8 cellular contexts compared by ENCODE assay signal in genomic region chr9:3528466-3528865, GRCh38. TPM values are rescaled to one million over a fixed set of nuclear protein-coding genes. Genes with fewer than 3 reads are reported as not detected.
DNase-seq lines count a peak whose midpoint lies in the region; ATAC-seq and TF ChIP-seq lines count a peak whose summit lies in the region.

No MANE protein-coding gene starts in this region.

- ATAC-seq in GM18502 (IDR thresholded peaks at IDR 0.05; ENCODE audit: poor library complexity, unreplicated experiment): peak; percentile 19
- ATAC-seq in activated T-cell treated with anti-CD3 and anti-CD28 coated beads, Interleukin-2, amount 50 U/mL, for 4 hours: peak; percentile 25 to 30
- no peak for ATAC-seq in GM21360 (IDR thresholded peaks at IDR 0.05; ENCODE audit: unreplicated experiment)
- ATAC-seq in HG03159 (IDR thresholded peaks at IDR 0.05; ENCODE audit: unreplicated experiment): no peak
- ATAC-seq in HG02840 (IDR thresholded peaks at IDR 0.05; ENCODE audit: low FRiP score, unreplicated experiment): no peak

- peak overlapping the region; percentile 69 for H3K4me3 Mint-ChIP-seq in activated T-cell treated with anti-CD3 and anti-CD28 coated beads, Interleukin-2, amount 50 U/mL, for 4 hours

- DNase-seq in NOMO-1 treated with DMSO at 0.1 percent for 48 hours (lab: John Stamatoyannopoulos, UW; ENCODE audit: unreplicated experiment) (peak; percentile 19), COLO668 (lab: John Stamatoyannopoulos, UW; ENCODE audit: unreplicated experiment) (no peak)
- peak; percentile 40 for DNase-seq in activated T-cell treated with anti-CD3 and anti-CD28 coated beads, Interleukin-2, amount 50 U/mL, for 4 hours

- H3K4me1 Mint-ChIP-seq in activated T-cell treated with anti-CD3 and anti-CD28 coated beads, Interleukin-2, amount 50 U/mL, for 4 hours (ENCODE audit: low read depth): peaks cover 51% of the 10 kb centered on the region

- peak overlapping the region; percentile 56 for H3K27ac ChIP-seq in neutrophil

- H3K9me3 ChIP-seq in neutrophil: no peaks in the 10 kb centered on the region

- H3K4me3 ChIP-seq in neutrophil (ENCODE audit: low read depth in 1 of 2, low read length in 1 of 2): peak overlapping the region; percentile 31 to 32

- H3K36me3 Mint-ChIP-seq in activated T-cell treated with anti-CD3 and anti-CD28 coated beads, Interleukin-2, amount 50 U/mL, for 4 hours (ENCODE audit: insufficient read depth): peaks cover 1% of the 10 kb centered on the region

- H3K4me1 ChIP-seq in neutrophil (ENCODE audit: control insufficient read depth in 1 of 2, insufficient read depth in 1 of 2, low read depth in 1 of 2, low read length in 1 of 2): peaks cover 29 to 38% of the 10 kb centered on the region in 2 experiments

- TF ChIP-seq CTCF in neutrophil (IDR thresholded peaks at IDR 0.05): no peak

- no peaks in the 10 kb centered on the region for H3K27me3 Mint-ChIP-seq in activated T-cell treated with anti-CD3 and anti-CD28 coated beads, Interleukin-2, amount 50 U/mL, for 4 hours (ENCODE audit: low read depth)

- no peaks in the 10 kb centered on the region for H3K36me3 ChIP-seq in neutrophil

- H3K9me3 Mint-ChIP-seq in activated T-cell treated with anti-CD3 and anti-CD28 coated beads, Interleukin-2, amount 50 U/mL, for 4 hours: no peaks in the 10 kb centered on the region

- H3K27me3 ChIP-seq in neutrophil: no peaks in the 10 kb centered on the region

RNA-seq across cellular contexts. Expression of gene RFX3, which starts 2.7 kb away (rescaled TPM):
- total RNA-seq in activated T-cell treated with anti-CD3 and anti-CD28 coated beads, Interleukin-2, amount 50 U/mL, for 4 hours: 10 to 100 TPM in 1 of 3 donors, 1 to 10 TPM in 2; 9.2 to 10.1 (median 9.4) TPM

Comparison
In these comparisons a context has a peak if more than half of its experiments do, and no peak if none do; other contexts are left out.
1. ATAC-seq: peak in GM18502 (single experiment) and activated T-cell treated with anti-CD3 and anti-CD28 coated beads, Interleukin-2, amount 50 U/mL, for 4 hours (2 of 2); none in GM21360 (single experiment), HG03159 (single experiment) and HG02840 (single experiment).